Comparison of ENCODE assay signal across 15 cellular contexts in genomic region chr3:9135526-9135925, GRCh38.
DNase-seq lines count a peak whose midpoint lies in the region; TF ChIP-seq lines count a peak whose summit lies in the region.
"Had no signal": no experiment of that assay in that cellular context is flagged by ENCODE, and none has a peak within 500 bp of the region (broad histone marks: within the 10 kb centered on the region; RNA-seq: fewer than 3 reads in every experiment).

No MANE protein-coding gene starts in this region.

- no peaks in the 10 kb centered on the region for H3K79me2 ChIP-seq in H9 (ENCODE audit: insufficient read depth, low read length)

- H3K4me3 ChIP-seq in brain microvascular endothelial cell (ENCODE audit: low read depth, low read length): no peak overlapping the region
- peak overlapping the region; percentile 55 for H3K4me3 ChIP-seq in iPS-18c (ENCODE audit: insufficient read depth, low read depth, low read length)
- H3K4me3 ChIP-seq in rectal smooth muscle tissue (ENCODE audit: low read length): peak overlapping the region; percentile 20

- peaks cover 0 to 8% of the 10 kb centered on the region in 2 experiments; a peak in 4 of 5 replicates for H3K9me3 Mint-ChIP-seq in H9
- H3K9me3 Mint-ChIP-seq: CD8-positive, alpha-beta memory T cell had no signal

- H3K4me1 Mint-ChIP-seq in H9: peaks cover 16 to 19% of the 10 kb centered on the region in 2 experiments
- H3K4me1 Mint-ChIP-seq: CD8-positive, alpha-beta memory T cell had no signal

- no peak overlapping the region for H3K23ac ChIP-seq in H9 (ENCODE audit: insufficient read length, low read depth, low read length)

- H4K91ac ChIP-seq in H9 (ENCODE audit: insufficient read length, low read depth, low read length): no peak overlapping the region

- no peak overlapping the region for H2AFZ ChIP-seq in H9 (ENCODE audit: low read length)

- no CpG with 5 or more reads among the region's 6 CpGs for WGBS in H9 (ENCODE audit: extremely low coverage, insufficient read length, low lambda C conversion rate)

- H3K27ac Mint-ChIP-seq in H9: no peak overlapping the region
- H3K27ac Mint-ChIP-seq: activated B cell treated with CpG ODN at 0.5 μM for 24 hours; CD8-positive, alpha-beta memory T cell; natural killer cell treated with Interleukin-12 subunit alpha and Interleukin-12 subunit beta and Interleukin-15 and Interleukin-18, amount 100 ng/mL, for 72 hours had no signal

- H3K9ac ChIP-seq in H9 (ENCODE audit: extremely low read depth, insufficient read length, low read length): no peak overlapping the region
- H3K9ac ChIP-seq in rectal smooth muscle tissue (ENCODE audit: low read length): no peak overlapping the region

- H3K27ac ChIP-seq in H9 (ENCODE audit: insufficient read length, low read depth, low read length) (no peak overlapping the region), brain microvascular endothelial cell (no peak overlapping the region), rectal smooth muscle tissue (ENCODE audit: low read depth, low read length) (no peak overlapping the region)
- H3K27ac ChIP-seq: sigmoid colon had no signal

- no peak overlapping the region for H2BK20ac ChIP-seq in H9 (ENCODE audit: low read depth, low read length, poor library complexity, severe bottlenecking)

- H2BK12ac ChIP-seq in H9 (ENCODE audit: insufficient read length, low read depth, low read length): no peak overlapping the region

- in situ Hi-C loops in brain microvascular endothelial cell (cut with HindIII; ENCODE audit: low pct_ligation_motif_present, low sequenced_read_pairs): no loop called here

- no peak overlapping the region for H4K5ac ChIP-seq in H9 (ENCODE audit: insufficient read length, low read depth, low read length)

- H3K4me2 ChIP-seq in H9 (ENCODE audit: insufficient read depth, insufficient read length, low read length): peak overlapping the region; percentile 71

- peak overlapping the region; percentile 71; the same call in 1 of the 2 replicates for H3K14ac ChIP-seq in H9 (ENCODE audit: insufficient read depth, low read length)

- no peak overlapping the region for H2BK5ac ChIP-seq in H9 (ENCODE audit: insufficient read length, low read length)

- peaks cover 2% of the 10 kb centered on the region; the same call in 1 of the 2 replicates for H3K27me3 ChIP-seq in H9 (ENCODE audit: insufficient read depth, low read length)
- H3K27me3 ChIP-seq in brain microvascular endothelial cell (replicated peaks): peaks cover 7% of the 10 kb centered on the region
- H3K27me3 ChIP-seq in rectal smooth muscle tissue (ENCODE audit: control insufficient read depth, insufficient read depth, low read length): peaks cover 4% of the 10 kb centered on the region

- no peaks in the 10 kb centered on the region for H3K79me1 ChIP-seq in H9 (ENCODE audit: insufficient read depth, low read depth, low read length, poor library complexity, severe bottlenecking)

- H3K4me3 Mint-ChIP-seq in H9: peak overlapping the region; percentile 54 to 66
- H3K4me3 Mint-ChIP-seq: natural killer cell treated with Interleukin-12 subunit alpha and Interleukin-12 subunit beta and Interleukin-15 and Interleukin-18, amount 100 ng/mL, for 72 hours had no signal

- H3K23me2 ChIP-seq in H9 (ENCODE audit: insufficient read length, low read depth, low read length, poor library complexity, severe bottlenecking): peaks cover 3% of the 10 kb centered on the region

- peaks cover 33% of the 10 kb centered on the region for H3K27me3 Mint-ChIP-seq in H9 (ENCODE audit: low read depth)

- no peaks in the 10 kb centered on the region for H3K9me3 ChIP-seq in H9 (ENCODE audit: control insufficient read depth, low read depth, low read length)
- H3K9me3 ChIP-seq in iPS-18c (ENCODE audit: control insufficient read depth, insufficient read depth, low read length): peaks cover 4% of the 10 kb centered on the region
- H3K9me3 ChIP-seq: sigmoid colon had no signal

- H3K36me3 Mint-ChIP-seq in H9 (ENCODE audit: insufficient read depth in 1 of 3, low read depth in 3 of 3): peaks cover 0 to 8% (median 3%) of the 10 kb centered on the region in 3 experiments; a peak in 3 of 7 replicates
- H3K36me3 Mint-ChIP-seq: CD8-positive, alpha-beta memory T cell; natural killer cell treated with Interleukin-12 subunit alpha and Interleukin-12 subunit beta and Interleukin-15 and Interleukin-18, amount 100 ng/mL, for 72 hours had no signal

- no peak for DNase-seq in H9
- DNase-seq in brain microvascular endothelial cell: no peak
- DNase-seq in NCI-H2227 (lab: John Stamatoyannopoulos, UW; ENCODE audit: unreplicated experiment): no peak
- DNase-seq in SK-N-DZ (ENCODE audit: low spot score): no peak
- no peak for DNase-seq in NCI-H510A treated with DMSO at 0.1 percent for 48 hours (lab: John Stamatoyannopoulos, UW)
- DNase-seq in NCI-H187 treated with DMSO at 0.1 percent for 48 hours (lab: John Stamatoyannopoulos, UW): no peak
- DNase-seq: activated B cell treated with CpG ODN at 0.5 μM for 24 hours; activated effector memory CD4-positive, alpha-beta T cell treated with anti-CD3 and anti-CD28 coated beads, Interleukin-2, amount 50 U/mL, for 16 hours; CD8-positive, alpha-beta memory T cell; GOT3; sigmoid colon; T-helper 1 cell had no signal

- no peak overlapping the region for H3K56ac ChIP-seq in H9 (ENCODE audit: insufficient read length, low read depth, low read length)

- H3T11ph ChIP-seq in H9 (ENCODE audit: low read length): no peak overlapping the region

- H2BK15ac ChIP-seq in H9 (ENCODE audit: low read depth, low read length): no peak overlapping the region

- H4K8ac ChIP-seq in H9 (replicated peaks; ENCODE audit: insufficient read length, low read depth, low read length): no peak overlapping the region

- no peak overlapping the region for H3K4ac ChIP-seq in H9 (ENCODE audit: low read depth, low read length)

- TF ChIP-seq CTCF in H9 (conservative IDR thresholded peaks at IDR 0.05) (peak; percentile 33; the same call in 2 of the 3 replicates), brain microvascular endothelial cell (IDR thresholded peaks at IDR 0.05; ENCODE audit: low read depth, low read length, missing control alignments) (peak; percentile 8)

- H3K18ac ChIP-seq in H9 (ENCODE audit: insufficient read length, low read depth, low read length): no peak overlapping the region

- H4K20me1 ChIP-seq in H9 (ENCODE audit: control insufficient read depth, insufficient read depth, insufficient read length): no peaks in the 10 kb centered on the region

- H2AK5ac ChIP-seq in H9 (ENCODE audit: insufficient read length, low read length): no peak overlapping the region

- no peaks in the 10 kb centered on the region for H3K36me3 ChIP-seq in brain microvascular endothelial cell (replicated peaks)
- H3K36me3 ChIP-seq in rectal smooth muscle tissue (ENCODE audit: control insufficient read depth, insufficient read depth, low read length): no peaks in the 10 kb centered on the region
- H3K36me3 ChIP-seq: sigmoid colon had no signal

- H3K4me1 ChIP-seq in H9 (ENCODE audit: insufficient read depth, low read length) (no peaks in the 10 kb centered on the region; the same call in 1 of the 2 replicates), rectal smooth muscle tissue (ENCODE audit: control insufficient read depth, insufficient read depth, low read length) (no peaks in the 10 kb centered on the region)

- H2BK120ac ChIP-seq in H9 (ENCODE audit: low read depth, low read length, poor library complexity, severe bottlenecking): no peak overlapping the region
